ENCODE assay signal across 18 cellular contexts in the genomic region with DNA sequence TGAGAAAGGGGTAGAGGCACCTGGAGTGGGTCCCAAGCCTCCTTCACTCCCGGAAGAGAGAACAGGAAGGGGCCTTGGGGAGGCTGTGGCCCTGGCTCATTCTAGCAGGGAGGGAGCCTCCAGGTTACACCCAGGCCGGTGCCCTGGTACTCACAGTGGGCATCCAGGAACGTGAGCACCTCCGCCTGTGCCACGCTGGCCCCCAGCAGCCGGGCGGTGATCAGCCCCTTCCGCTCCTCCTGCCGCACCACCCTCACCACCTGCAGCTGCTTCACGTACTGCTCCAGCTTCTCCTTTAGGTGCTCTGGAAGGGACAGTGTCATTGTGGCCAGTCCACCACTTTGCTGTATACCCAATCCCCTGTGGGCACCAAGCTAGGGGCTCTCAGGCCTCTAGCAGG. TPM values are rescaled to one million over a fixed set of nuclear protein-coding genes. Genes with fewer than 3 reads are reported as not detected.
DNase-seq lines count a peak whose midpoint lies in the region; ATAC-seq and TF ChIP-seq lines count a peak whose summit lies in the region.
"Had no signal": no experiment of that assay in that cellular context is flagged by ENCODE, and none has a peak within 500 bp of the region (broad histone marks: within the 10 kb centered on the region; RNA-seq: fewer than 3 reads in every experiment).

No MANE protein-coding gene starts in this region.

- peaks cover 68% of the 10 kb centered on the region for H3K36me3 ChIP-seq in DND-41 (ENCODE audit: insufficient read depth, low read length)
- H3K36me3 ChIP-seq: BLaER1 treated with 17β-estradiol and CSF1 and Interleukin-3, amounts not matched to agents 10 nM and 100 nM had no signal

- H3K79me2 ChIP-seq in DND-41 (ENCODE audit: insufficient read depth, low read length): no peaks in the 10 kb centered on the region

- intact Hi-C loops in dorsolateral prefrontal cortex (cut with DNase I): no loop called here

- H3K27ac Mint-ChIP-seq in progenitor cell of endocrine pancreas: peak overlapping the region; percentile 86
- H3K27ac Mint-ChIP-seq: B cell; CD8-positive, alpha-beta T cell; GM23338 had no signal

- peaks cover 6% of the 10 kb centered on the region for H3K4me1 Mint-ChIP-seq in progenitor cell of endocrine pancreas (ENCODE audit: low read depth)

- H3K9me3 Mint-ChIP-seq in progenitor cell of endocrine pancreas (ENCODE audit: low read depth): no peaks in the 10 kb centered on the region
- H3K9me3 Mint-ChIP-seq: CD8-positive, alpha-beta T cell; GM23338 had no signal

- no peaks in the 10 kb centered on the region; the same call in 1 of the 2 replicates for H4K20me1 ChIP-seq in DND-41 (ENCODE audit: insufficient read depth, low read length)

- H3K4me1 ChIP-seq in DND-41 (ENCODE audit: insufficient read depth, low read length): peaks cover 30% of the 10 kb centered on the region

- TF ChIP-seq CTCF in DND-41 (IDR thresholded peaks at IDR 0.05; ENCODE audit: borderline replicate concordance, extremely low read depth, low read length, poor library complexity, severe bottlenecking) (no peak), dorsolateral prefrontal cortex (IDR thresholded peaks at IDR 0.05 in 54 of 56, conservative IDR thresholded peaks at IDR 0.05 in 2 of 56; ENCODE audit: low read depth in 1 of 56, partially characterized antibody in 56 of 56) (no peak), progenitor cell of endocrine pancreas (IDR thresholded peaks at IDR 0.05; ENCODE audit: unreplicated experiment) (no peak)

- DNase-seq in DND-41 (no peak), dorsolateral prefrontal cortex (no peak), progenitor cell of endocrine pancreas (ENCODE audit: low spot score, unreplicated experiment) (no peak)
- DNase-seq: Calu3; CD8-positive, alpha-beta T cell; DMS79 treated with DMSO at 0.1 percent for 48 hours; EL; HCEC 1CT; IMR-90 had no signal

- no peaks in the 10 kb centered on the region for H3K27me3 Mint-ChIP-seq in progenitor cell of endocrine pancreas
- H3K27me3 Mint-ChIP-seq: B cell had no signal

- no peak overlapping the region for H3K9ac ChIP-seq in DND-41 (ENCODE audit: low read depth, low read length)
- H3K9ac ChIP-seq: BLaER1 treated with 17β-estradiol and CSF1 and Interleukin-3, amounts not matched to agents 10 nM and 100 nM had no signal

- no peak overlapping the region for H3K4me2 ChIP-seq in DND-41 (ENCODE audit: insufficient read depth, low read length)
- H3K4me2 ChIP-seq: GM23338 had no signal

- no peaks in the 10 kb centered on the region for H3K9me3 ChIP-seq in DND-41 (ENCODE audit: insufficient read depth, low read length, severe bottlenecking)
- H3K9me3 ChIP-seq: BLaER1 treated with 17β-estradiol and CSF1 and Interleukin-3, amounts not matched to agents 10 nM and 100 nM had no signal

- ATAC-seq in DND-41 (ENCODE audit: insufficient read depth, low read depth): no peak
- ATAC-seq in HG02588 (IDR thresholded peaks at IDR 0.05; ENCODE audit: unreplicated experiment): no peak
- no peak for ATAC-seq in HG02885 (IDR thresholded peaks at IDR 0.05; ENCODE audit: poor library complexity, unreplicated experiment)
- ATAC-seq: CD8-positive, alpha-beta T cell; GM12878; GM23338 had no signal

- H3K27me3 ChIP-seq in DND-41 (ENCODE audit: insufficient read depth, low read length, poor library complexity) (no peaks in the 10 kb centered on the region), dorsolateral prefrontal cortex (no peaks in the 10 kb centered on the region)

- H3K4me3 ChIP-seq in DND-41 (ENCODE audit: low read depth in 1 of 2, low read length in 2 of 2): no peak overlapping the region
- no peak overlapping the region for H3K4me3 ChIP-seq in dorsolateral prefrontal cortex
- H3K4me3 ChIP-seq: BLaER1 treated with 17β-estradiol and CSF1 and Interleukin-3, amounts not matched to agents 10 nM and 100 nM; GM12878; GM23338 had no signal

- H3K36me3 Mint-ChIP-seq in progenitor cell of endocrine pancreas (ENCODE audit: insufficient read depth): no peaks in the 10 kb centered on the region

- H2AFZ ChIP-seq in DND-41 (ENCODE audit: low read depth, low read length): no peak overlapping the region
- H2AFZ ChIP-seq: GM23338 had no signal

- H3K4me3 Mint-ChIP-seq in progenitor cell of endocrine pancreas (ENCODE audit: low read depth): no peak overlapping the region
- H3K4me3 Mint-ChIP-seq: B cell; CD8-positive, alpha-beta T cell; GM23338 had no signal

- H3K27ac ChIP-seq in DND-41 (ENCODE audit: low read length) (peak overlapping the region; percentile 46), dorsolateral prefrontal cortex (peak overlapping the region in 41 of 59 donors; percentile 1 to 100 (median 96)), temporal lobe (ENCODE audit: low read depth, low read length) (peak overlapping the region; percentile 52)
- H3K27ac ChIP-seq: BLaER1 treated with 17β-estradiol and CSF1 and Interleukin-3, amounts not matched to agents 10 nM and 100 nM had no signal

RNA-seq across cellular contexts. Expression of gene CELA1, which starts 18.8 kb away (rescaled TPM):
- 1 to 10 TPM in 1 of 120 experiments, not detected in 119; 1.0 TPM for total RNA-seq in dorsolateral prefrontal cortex
- total RNA-seq in progenitor cell of endocrine pancreas: not detected in 2 replicates
- not detected for total RNA-seq in temporal lobe
- total RNA-seq: A172, B cell, Calu3, G401, GM12878, GM23338, IMR-90 had no signal

RNA-seq across cellular contexts. Expression of gene GALNT6, which starts 25.9 kb away (rescaled TPM):
- total RNA-seq in dorsolateral prefrontal cortex: 100 to 1,000 TPM in 1 of 120 experiments, 10 to 100 TPM in 91, 1 to 10 TPM in 28; 3.0 to 100 (median 19.1) TPM
- total RNA-seq in progenitor cell of endocrine pancreas: 3.7 and 4.7 TPM in 2 replicates
- total RNA-seq in temporal lobe: 0.49 TPM

RNA-seq across cellular contexts. Expression of gene BIN2, which starts 41.3 kb away (rescaled TPM):
- 10 to 100 TPM in 4 of 120 experiments, 1 to 10 TPM in 116; 1.1 to 12.8 (median 3.8) TPM for total RNA-seq in dorsolateral prefrontal cortex
- total RNA-seq in progenitor cell of endocrine pancreas: not detected in 2 replicates
- total RNA-seq in temporal lobe: 0.74 TPM
- total RNA-seq: A172, Calu3, G401, GM23338, IMR-90 had no signal

RNA-seq across cellular contexts. Expression of gene SLC4A8, which starts 59.4 kb away (rescaled TPM):
- total RNA-seq in dorsolateral prefrontal cortex: 100 to 1,000 TPM in 73 of 120 experiments, 10 to 100 TPM in 47; 45.6 to 158 (median 109) TPM
- total RNA-seq in progenitor cell of endocrine pancreas: 10.6 and 11.8 TPM in 2 replicates
- 35.2 TPM for total RNA-seq in temporal lobe

Comparison
In these comparisons a context has a peak if more than half of its experiments do, and no peak if none do; other contexts are left out.
1. H3K27ac ChIP-seq: peak in every context shown above with its lines; median percentile 96 in dorsolateral prefrontal cortex; 52 in temporal lobe; 46 in DND-41.